In the genomic region with DNA sequence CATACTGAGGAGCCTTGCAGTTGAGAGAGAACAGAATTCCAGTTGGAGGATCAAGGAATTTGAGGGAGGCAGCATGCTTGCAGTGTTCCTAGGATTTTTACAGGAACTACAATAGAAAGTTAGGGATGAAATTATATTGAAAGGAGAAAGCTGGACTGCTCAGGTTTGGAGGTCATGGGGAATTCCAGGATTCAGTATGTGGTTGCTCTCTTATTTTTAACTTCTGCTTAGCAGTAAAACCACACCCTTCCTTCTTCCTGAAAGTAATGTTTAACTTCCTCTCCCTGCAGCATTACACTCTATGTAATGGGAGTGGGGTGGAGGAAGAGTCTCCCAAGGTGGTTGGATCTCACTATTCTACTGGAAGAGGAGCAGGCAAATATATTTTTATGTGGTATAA, we compare ENCODE assay signal across 8 cellular contexts. TPM values are rescaled to one million over a fixed set of nuclear protein-coding genes. Genes with fewer than 3 reads are reported as not detected.
DNase-seq lines count a peak whose midpoint lies in the region; ATAC-seq, FAIRE-seq and TF ChIP-seq lines count a peak whose summit lies in the region.

No MANE protein-coding gene starts in this region.

- no peak overlapping the region for H2AFZ ChIP-seq in parathyroid adenoma

- DNase-seq in GM12891 (ENCODE audit: insufficient read length, low spot score): no peak
- DNase-seq in NB4 (ENCODE audit: low read depth): peak; percentile 66
- no peak for DNase-seq in SHP77 (lab: John Stamatoyannopoulos, UW)
- no peak for DNase-seq in cerebellum (ENCODE audit: low spot score)

- peaks cover 26 to 37% of the 10 kb centered on the region in 2 donors for H3K36me3 ChIP-seq in duodenal mucosa (ENCODE audit: control insufficient read depth in 1 of 2, insufficient read depth in 2 of 2, low read length in 2 of 2)
- H3K36me3 ChIP-seq in parathyroid adenoma (ENCODE audit: control insufficient read depth, insufficient read depth, low read length): no peaks in the 10 kb centered on the region

- H3K79me2 ChIP-seq in parathyroid adenoma: peaks cover 33% of the 10 kb centered on the region

- H3K4me1 ChIP-seq in duodenal mucosa (ENCODE audit: control insufficient read depth in 1 of 2, insufficient read depth in 2 of 2, low read length in 2 of 2) (peaks cover 44 to 66% of the 10 kb centered on the region in 2 donors), parathyroid adenoma (peaks cover 4% of the 10 kb centered on the region)

- peak; percentile 56 for FAIRE-seq in GM12891 (lab: Jason Lieb, UNC)

- peak overlapping the region; percentile 61 for H3K27ac ChIP-seq in duodenal mucosa (ENCODE audit: low read depth, low read length)
- H3K27ac ChIP-seq in parathyroid adenoma: peak overlapping the region; percentile 51

- TF ChIP-seq POLR2A in GM12891 (IDR thresholded peaks at IDR 0.05; ENCODE audit: low read depth, low read length) (no peak), NB4 (IDR thresholded peaks at IDR 0.05; ENCODE audit: extremely low read depth, insufficient read length) (no peak)

- H3K4me3 ChIP-seq in NB4 (ENCODE audit: low read depth, low read length) (peak overlapping the region; percentile 49), duodenal mucosa (ENCODE audit: low read depth in 1 of 2, low read length in 2 of 2) (peak overlapping the region in 1 of 2 donors; percentile 48), parathyroid adenoma (ENCODE audit: low read depth, low read length) (no peak overlapping the region)

- no peak overlapping the region for H3K9ac ChIP-seq in duodenal mucosa (ENCODE audit: low read depth in 1 of 2, low read length in 2 of 2)
- no peak overlapping the region for H3K9ac ChIP-seq in parathyroid adenoma

- H3K4me2 ChIP-seq in parathyroid adenoma (ENCODE audit: low read length): no peak overlapping the region

- H3K27me3 ChIP-seq in duodenal mucosa (ENCODE audit: control insufficient read depth in 1 of 2, insufficient read depth in 2 of 2, low read length in 2 of 2) (no peaks in the 10 kb centered on the region), parathyroid adenoma (ENCODE audit: control insufficient read depth, insufficient read depth, low read length) (no peaks in the 10 kb centered on the region)

- no peak for TF ChIP-seq CTCF in NB4 (IDR thresholded peaks at IDR 0.05; ENCODE audit: low read depth, low read length)
- TF ChIP-seq CTCF in parathyroid adenoma (IDR thresholded peaks at IDR 0.05): no peak

- no peak for ATAC-seq in GM21367 (IDR thresholded peaks at IDR 0.05; ENCODE audit: unreplicated experiment)
- no peak for ATAC-seq in GM19455 (IDR thresholded peaks at IDR 0.05; ENCODE audit: unreplicated experiment)

- H3K9me3 ChIP-seq in duodenal mucosa (ENCODE audit: control insufficient read depth in 1 of 2, low read length in 2 of 2) (no peaks in the 10 kb centered on the region), parathyroid adenoma (ENCODE audit: control insufficient read depth, low read length) (no peaks in the 10 kb centered on the region)

TF ChIP-seq in GM12891, 5 proteins besides CTCF, POLR2A, EP300 and RAD21:
- TF ChIP-seq SPI1 (IDR thresholded peaks at IDR 0.05; ENCODE audit: low read depth, low read length): peak; percentile 51; the same call in 1 of the 2 replicates
- TF ChIP-seq TAF1 (IDR thresholded peaks at IDR 0.05; ENCODE audit: low read depth, low read length): no peak
- no peak for TF ChIP-seq POLR2AphosphoS5 (IDR thresholded peaks at IDR 0.05; ENCODE audit: low read depth, low read length)
- TF ChIP-seq PAX5 (IDR thresholded peaks at IDR 0.05; ENCODE audit: insufficient read depth, low read length, severe bottlenecking): no peak
- TF ChIP-seq POU2F2 (IDR thresholded peaks at IDR 0.05; ENCODE audit: low read depth, low read length): no peak

RNA-seq across cellular contexts. Expression of a gene that starts 31.3 kb away (rescaled TPM):
- 17.9 TPM for polyA plus RNA-seq in GM12891 (2012; ENCODE audit: low read depth, missing spikeins)
- total RNA-seq in cerebellum: 153 TPM

RNA-seq across cellular contexts. Expression of a gene that starts 41.3 kb away (rescaled TPM):
- 0.08 TPM for polyA plus RNA-seq in GM12891 (2012; ENCODE audit: low read depth, missing spikeins)
- not detected for total RNA-seq in cerebellum

RNA-seq across cellular contexts. Expression of a gene that starts 51.6 kb away (rescaled TPM):
- polyA plus RNA-seq in GM12891 (2012; ENCODE audit: low read depth, missing spikeins): 246 TPM
- total RNA-seq in cerebellum: 35.3 TPM
